8 cellular contexts compared by ENCODE assay signal in genomic region chr12:6735448-6736191, GRCh38. TPM values are rescaled to one million over a fixed set of nuclear protein-coding genes. Genes with fewer than 3 reads are reported as not detected.
DNase-seq lines count a peak whose midpoint lies in the region; ATAC-seq and TF ChIP-seq lines count a peak whose summit lies in the region.

No MANE protein-coding gene starts in this region.

- H3K4me1 ChIP-seq in right lobe of liver: peaks cover 0 to 4% (median 0%) of the 10 kb centered on the region in 4 donors

- no peak for TF ChIP-seq POLR2A in right lobe of liver (IDR thresholded peaks at IDR 0.05)

- no peaks in the 10 kb centered on the region for H3K9me3 ChIP-seq in right lobe of liver

- peak overlapping the region; percentile 74 for H3K27ac ChIP-seq in VCaP
- no peak overlapping the region for H3K27ac ChIP-seq in right lobe of liver

- peak; percentile 19 for DNase-seq in activated T-cell treated with anti-CD3 and anti-CD28 coated beads for 1 hour (ENCODE audit: low read depth)
- DNase-seq in activated T-cell treated with anti-CD3 and anti-CD28 coated beads for 4 hours: no peak
- peak; percentile 38 for DNase-seq in NCI-H1436 treated with DMSO at 0.1 percent for 48 hours (lab: John Stamatoyannopoulos, UW)
- DNase-seq in dermis blood vessel endothelial cell: peak; percentile 75
- peak; percentile 74 to 79 (median 77) for DNase-seq in right lobe of liver
- DNase-seq in stimulated activated naive CD8-positive, alpha-beta T cell treated with anti-CD3 and anti-CD28 coated beads, Interleukin-15, Interleukin-2, amounts not matched to agents 100 U/mL and 50 U/mL, for 24 hours: peak; percentile 49

- no peak overlapping the region for H3K4me3 ChIP-seq in right lobe of liver

- peak; percentile 97 to 99 (median 98) for ATAC-seq in right lobe of liver
- no peak for ATAC-seq in stimulated activated naive CD8-positive, alpha-beta T cell treated with anti-CD3 and anti-CD28 coated beads, Interleukin-15, Interleukin-2, amounts not matched to agents 100 U/mL and 50 U/mL, for 24 hours
- no peak for ATAC-seq in GM19463 (IDR thresholded peaks at IDR 0.05; ENCODE audit: unreplicated experiment)

- H3K36me3 ChIP-seq in right lobe of liver: peaks cover 0 to 16% (median 4%) of the 10 kb centered on the region in 4 donors

- intact Hi-C loops in right lobe of liver (cut with DNase I): no loop called here

- H3K27me3 ChIP-seq in right lobe of liver: no peaks in the 10 kb centered on the region

- 25% methylated on average over 8 of the region's 8 CpGs for WGBS in right lobe of liver (ENCODE audit: insufficient coverage, low coverage, low lambda C conversion rate, missing lambda C conversion rate)

- TF ChIP-seq CTCF in VCaP (conservative IDR thresholded peaks at IDR 0.05) (peak; percentile 96), right lobe of liver (IDR thresholded peaks at IDR 0.05) (peak; percentile 79 to 87 (median 85))

RNA-seq across cellular contexts. Expression of gene COPS7A, which starts 11.8 kb away (rescaled TPM):
- total RNA-seq in dermis blood vessel endothelial cell: 31.7 and 41.4 TPM in 2 replicates
- 10 to 100 TPM; 26.7 to 49.5 (median 30.6) TPM for total RNA-seq in right lobe of liver

RNA-seq across cellular contexts. Expression of gene MLF2, which starts 17.3 kb away (rescaled TPM):
- total RNA-seq in dermis blood vessel endothelial cell (107 and 161 TPM in 2 replicates), right lobe of liver (100 to 1,000 TPM; 104 to 185 (median 134) TPM)

RNA-seq across cellular contexts. Expression of gene PTMS, which starts 30.5 kb away (rescaled TPM):
- total RNA-seq in dermis blood vessel endothelial cell (65.5 and 130 TPM in 2 replicates), right lobe of liver (100 to 1,000 TPM; 113 to 484 (median 404) TPM)

RNA-seq across cellular contexts. Expression of gene PIANP, which starts 35.0 kb away (rescaled TPM):
- total RNA-seq in dermis blood vessel endothelial cell (not detected in 2 replicates), right lobe of liver (not detected)

RNA-seq across cellular contexts. Expression of gene LAG3, which starts 36.7 kb away (rescaled TPM):
- total RNA-seq in dermis blood vessel endothelial cell: under 0.01 and 0.05 TPM in 2 replicates
- 1 to 10 TPM in 4 of 6 experiments, under 1 TPM in 2; 0.18 to 2.3 (median 1.4) TPM for total RNA-seq in right lobe of liver

Comparison
In these comparisons a context has a peak if more than half of its experiments do, and no peak if none do; other contexts are left out.
1. ATAC-seq: peak in right lobe of liver (4 of 4); none in stimulated activated naive CD8-positive, alpha-beta T cell treated with anti-CD3 and anti-CD28 coated beads, Interleukin-15, Interleukin-2, amounts not matched to agents 100 U/mL and 50 U/mL, for 24 hours (single experiment) and GM19463 (single experiment).